ENCODE assay signal across 7 cellular contexts in genomic region chr12:39005671-39006070, GRCh38.
"Had no signal": no experiment of that assay in that cellular context is flagged by ENCODE, and none has a peak within 500 bp of the region (broad histone marks: within the 10 kb centered on the region; RNA-seq: fewer than 3 reads in every experiment).

No MANE protein-coding gene starts in this region.

- H3K4me1 Mint-ChIP-seq: IgD-negative memory B cell had no signal

- H3K27ac ChIP-seq: HL-60, KMS-11 had no signal

- H3K4me2 ChIP-seq: KMS-11 had no signal

- H3K27me3 Mint-ChIP-seq: IgD-negative memory B cell had no signal

- H3K36me3 Mint-ChIP-seq: IgD-negative memory B cell had no signal

- DNase-seq: Karpas-422, KBM-7, KG1 had no signal

- H3K9ac ChIP-seq: KMS-11 had no signal

- FAIRE-seq: HTR-8/SVneo had no signal

- H3K27ac Mint-ChIP-seq: IgD-negative memory B cell had no signal

- H3K4me3 Mint-ChIP-seq: IgD-negative memory B cell had no signal
